ENCODE assay signal across 1 cellular context in genomic region chr10:103692421-103693069, GRCh38.
TF ChIP-seq lines count a peak whose summit lies in the region.

No MANE protein-coding gene starts in this region.

TF ChIP-seq in HEK293, 187 proteins besides CTCF, POLR2A, EP300 and RAD21 (continued from another document):
- 0 out of 2 replicates have a peak, but pooled peaks have one; percentile 44 for TF ChIP-seq ZBTB10 (tag by site-specific recombination; IDR thresholded peaks at IDR 0.05)
- peak; percentile 71 for TF ChIP-seq ZFHX2 (tag by site-specific recombination; conservative IDR thresholded peaks at IDR 0.05)
- no peak for TF ChIP-seq ZNF677 (tag by site-specific recombination; IDR thresholded peaks at IDR 0.05)
- TF ChIP-seq ZNF302 (tag by site-specific recombination; IDR thresholded peaks at IDR 0.05; ENCODE audit: low read depth), result no peak
- no peak for TF ChIP-seq ZNF555 (tag by site-specific recombination; conservative IDR thresholded peaks at IDR 0.05)
- TF ChIP-seq ZBTB8A (tag by site-specific recombination; IDR thresholded peaks at IDR 0.05), result peak; percentile 29
- 0 out of 2 replicates have a peak, but pooled peaks have one; percentile 10 for TF ChIP-seq SP7 (tag by site-specific recombination; IDR thresholded peaks at IDR 0.05)
- TF ChIP-seq PRDM10 (tag by site-specific recombination; IDR thresholded peaks at IDR 0.05), result peak; percentile 52; the same call in 1 of the 2 replicates
- TF ChIP-seq EGR2 (tag by site-specific recombination; IDR thresholded peaks at IDR 0.05; ENCODE audit: low read depth), result peak; percentile 75
- TF ChIP-seq GLIS2 (tag by site-specific recombination; IDR thresholded peaks at IDR 0.05), result peak; percentile 51
- TF ChIP-seq ZNF335 (tag by site-specific recombination; conservative IDR thresholded peaks at IDR 0.05), result peak; percentile 91
